In the genomic region with DNA sequence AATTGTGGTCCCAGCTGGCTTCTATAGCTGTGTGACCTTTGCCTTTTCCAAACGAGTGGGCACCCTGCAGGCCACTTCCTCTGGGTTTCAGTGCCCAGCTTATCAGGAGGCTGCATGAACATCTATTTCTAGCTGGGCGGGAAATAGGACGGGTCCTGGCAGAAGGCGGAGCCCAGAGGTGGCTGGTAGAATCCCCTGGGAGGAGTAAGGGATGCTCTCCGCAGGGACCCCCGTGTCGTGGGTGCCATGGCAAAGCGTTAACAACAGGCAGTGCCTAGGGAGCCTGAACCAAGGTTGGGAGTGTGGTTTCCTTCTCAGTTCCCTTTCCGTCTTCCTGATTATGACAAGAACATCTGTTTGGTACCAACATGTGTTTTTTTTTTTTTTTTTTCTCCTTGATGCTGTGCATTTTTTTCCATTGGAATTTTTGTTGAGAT, we compare ENCODE assay signal across 23 cellular contexts. TPM values are rescaled to one million over a fixed set of nuclear protein-coding genes. Genes with fewer than 3 reads are reported as not detected.
DNase-seq lines count a peak whose midpoint lies in the region; ATAC-seq and TF ChIP-seq lines count a peak whose summit lies in the region.
"Had no signal": no experiment of that assay in that cellular context is flagged by ENCODE, and none has a peak within 500 bp of the region (broad histone marks: within the 10 kb centered on the region; RNA-seq: fewer than 3 reads in every experiment).

No MANE protein-coding gene starts in this region.

- H3K4me1 Mint-ChIP-seq in natural killer cell (peaks cover 63 to 64% of the 10 kb centered on the region in 2 donors), activated B cell treated with CpG ODN at 0.5 μM for 24 hours (peaks cover 92% of the 10 kb centered on the region)
- H3K4me1 Mint-ChIP-seq in natural killer cell treated with Interleukin-12 subunit alpha and Interleukin-12 subunit beta and Interleukin-15 and Interleukin-18, amount 100 ng/mL, for 72 hours (ENCODE audit: low read depth in 2 of 2), result peaks cover 56 to 60% of the 10 kb centered on the region in 2 donors
- H3K4me1 Mint-ChIP-seq: CD4-positive, CD25-positive, alpha-beta regulatory T cell had no signal

- no peaks in the 10 kb centered on the region for H3K9me2 ChIP-seq in MM.1S (replicated peaks; ENCODE audit: insufficient read depth, low read length)

- peak overlapping the region; percentile 57 for H3K4me2 ChIP-seq in MM.1S (ENCODE audit: low read depth, low read length)
- H3K4me2 ChIP-seq: A549, neural progenitor cell had no signal

- H3K9ac ChIP-seq in MM.1S (ENCODE audit: low read length), result peak overlapping the region; percentile 49
- H3K9ac ChIP-seq: neural progenitor cell had no signal

- peaks cover 39% of the 10 kb centered on the region for H3K79me2 ChIP-seq in MM.1S (ENCODE audit: low read length)

- H3K9me3 ChIP-seq in MM.1S (replicated peaks; ENCODE audit: insufficient read depth, low read length) (no peaks in the 10 kb centered on the region), gastrocnemius medialis (no peaks in the 10 kb centered on the region)
- H3K9me3 ChIP-seq: A549, gastroesophageal sphincter, thoracic aorta had no signal

- intact Hi-C loops in natural killer cell (cut with micrococcal nuclease), result loop anchor here (10.0 kb wide), 1 partner anchor 393 kb away; a partner anchor contains a TSS
- intact Hi-C loops in activated B cell treated with CpG ODN at 0.5 μM for 24 hours (cut with micrococcal nuclease), result loop anchor here (1.0 to 10.0 kb wide), 4 partner anchors 15 to 833 kb away; a partner anchor contains a TSS
- intact Hi-C loops in gastrocnemius medialis (cut with DNase I; ENCODE audit: low total_unique reads), result no loop called here

- POLR2A ChIA-PET in activated B cell treated with CpG ODN at 0.5 μM for 24 hours (lab: Charles Lee), result interaction anchor here (0.6 to 5.5 kb wide), 7 partner anchors 9 to 97 kb away, joined by 3 to 48 read pairs (median 11); no protein-coding TSS in a partner anchor

- H3K27me3 ChIP-seq in MM.1S (replicated peaks; ENCODE audit: insufficient read depth, low read length) (no peaks in the 10 kb centered on the region), gastrocnemius medialis (no peaks in the 10 kb centered on the region)
- H3K27me3 ChIP-seq: neural progenitor cell had no signal

- H2AFZ ChIP-seq in MM.1S (ENCODE audit: low read length), result no peak overlapping the region
- H2AFZ ChIP-seq: neural progenitor cell had no signal

- ATAC-seq in natural killer cell (no peak), activated B cell treated with CpG ODN at 0.5 μM for 24 hours (ENCODE audit: low read depth) (peak; percentile 37), gastrocnemius medialis (no peak), omental fat pad (ENCODE audit: low FRiP score) (no peak), HG02610 (IDR thresholded peaks at IDR 0.05; ENCODE audit: unreplicated experiment) (no peak)
- ATAC-seq in natural killer cell treated with Interleukin-12 subunit alpha and Interleukin-12 subunit beta and Interleukin-15 and Interleukin-18, amount 100 ng/mL, for 72 hours, result no peak
- ATAC-seq: A549, gastroesophageal sphincter, left colon had no signal

- no peaks in the 10 kb centered on the region for H3K36me3 Mint-ChIP-seq in natural killer cell
- no peaks in the 10 kb centered on the region for H3K36me3 Mint-ChIP-seq in natural killer cell treated with Interleukin-12 subunit alpha and Interleukin-12 subunit beta and Interleukin-15 and Interleukin-18, amount 100 ng/mL, for 72 hours
- H3K36me3 Mint-ChIP-seq in activated B cell treated with CpG ODN at 0.5 μM for 24 hours (ENCODE audit: low read depth), result peaks cover 30% of the 10 kb centered on the region
- H3K36me3 Mint-ChIP-seq: CD4-positive, CD25-positive, alpha-beta regulatory T cell; neural progenitor cell had no signal

- H3K4me1 ChIP-seq in MM.1S (ENCODE audit: low read length) (peaks cover 32% of the 10 kb centered on the region), gastrocnemius medialis (no peaks in the 10 kb centered on the region)
- H3K4me1 ChIP-seq: A549, gastroesophageal sphincter had no signal

- DNase-seq in natural killer cell (no peak), MM.1S (no peak), activated B cell treated with CpG ODN at 0.5 μM for 24 hours (no peak), gastrocnemius medialis (no peak), DMS114 treated with DMSO at 0.1 percent for 48 hours (lab: John Stamatoyannopoulos, UW; ENCODE audit: unreplicated experiment) (no peak), omental fat pad (ENCODE audit: low spot score) (no peak)
- DNase-seq in natural killer cell treated with Interleukin-12 subunit alpha and Interleukin-12 subunit beta and Interleukin-15 and Interleukin-18, amount 100 ng/mL, for 72 hours (ENCODE audit: low spot score), result no peak
- DNase-seq: activated CD8-positive, alpha-beta memory T cell treated with anti-CD3 and anti-CD28 coated beads for 24 hours; CD4-positive, CD25-positive, alpha-beta regulatory T cell; DMS79; left colon; midbrain; NCI-H187 treated with DMSO at 0.1 percent for 48 hours; NCI-H446 treated with DMSO at 0.1 percent for 48 hours; SIG-M5; stimulated activated CD4-positive, alpha-beta T cell treated with anti-CD3 and anti-CD28 coated beads, Interleukin-12 subunit alpha, Interleukin-12 subunit beta, amount 100 ng/mL, for 4 hours had no signal

- H3K27ac ChIP-seq in MM.1S (ENCODE audit: low read length) (peak overlapping the region; percentile 79), gastrocnemius medialis (no peak overlapping the region)
- H3K27ac ChIP-seq: A549, gastroesophageal sphincter, neural progenitor cell, thoracic aorta had no signal

- H3K9me3 Mint-ChIP-seq in natural killer cell (no peaks in the 10 kb centered on the region), activated B cell treated with CpG ODN at 0.5 μM for 24 hours (no peaks in the 10 kb centered on the region)
- no peaks in the 10 kb centered on the region for H3K9me3 Mint-ChIP-seq in natural killer cell treated with Interleukin-12 subunit alpha and Interleukin-12 subunit beta and Interleukin-15 and Interleukin-18, amount 100 ng/mL, for 72 hours
- H3K9me3 Mint-ChIP-seq: activated T-helper 2 cell treated with anti-CD3 and anti-CD28 coated beads, Interferon-gamma antibody, Interleukin-2, Interleukin-4, amounts not matched to agents 10 μg/mL and 5 μg/mL and 100 μg/mL, durations not matched to agents 14 hours and 24 hours and 36 hours; CD4-positive, CD25-positive, alpha-beta regulatory T cell; neural progenitor cell; T-helper 2 cell treated with Interferon-gamma antibody and Interleukin-4, amounts not matched to agents 5 μg/mL and 100 μg/mL, for 36 hours had no signal

- no peaks in the 10 kb centered on the region for H4K20me1 ChIP-seq in MM.1S (ENCODE audit: insufficient read depth, low read length)

- H3K27ac Mint-ChIP-seq in natural killer cell, result peak overlapping the region; percentile 96 to 98
- peak overlapping the region in 1 of 2 donors; percentile 71 for H3K27ac Mint-ChIP-seq in natural killer cell treated with Interleukin-12 subunit alpha and Interleukin-12 subunit beta and Interleukin-15 and Interleukin-18, amount 100 ng/mL, for 72 hours
- H3K27ac Mint-ChIP-seq in activated B cell treated with CpG ODN at 0.5 μM for 24 hours, result peak overlapping the region; percentile 93
- H3K27ac Mint-ChIP-seq: activated T-helper 2 cell treated with anti-CD3 and anti-CD28 coated beads, Interferon-gamma antibody, Interleukin-2, Interleukin-4, amounts not matched to agents 10 μg/mL and 5 μg/mL and 100 μg/mL, durations not matched to agents 14 hours and 24 hours and 36 hours; CD4-positive, CD25-positive, alpha-beta regulatory T cell; T-helper 2 cell treated with Interferon-gamma antibody and Interleukin-4, amounts not matched to agents 5 μg/mL and 100 μg/mL, for 36 hours had no signal

- no peak for TF ChIP-seq CTCF in natural killer cell (IDR thresholded peaks at IDR 0.05)
- TF ChIP-seq CTCF in MM.1S (IDR thresholded peaks at IDR 0.05; ENCODE audit: low read length), result no peak
- no peak for TF ChIP-seq CTCF in activated B cell treated with CpG ODN at 0.5 μM for 24 hours (IDR thresholded peaks at IDR 0.05)
- no peak for TF ChIP-seq CTCF in gastrocnemius medialis (IDR thresholded peaks at IDR 0.05 in 4 of 5, conservative IDR thresholded peaks at IDR 0.05 in 1 of 5)
- TF ChIP-seq CTCF in omental fat pad (IDR thresholded peaks at IDR 0.05), result no peak

- no peak for TF ChIP-seq POLR2A in gastrocnemius medialis (IDR thresholded peaks at IDR 0.05)

- peak overlapping the region; percentile 47 for H3K4me3 Mint-ChIP-seq in natural killer cell
- H3K4me3 Mint-ChIP-seq in natural killer cell treated with Interleukin-12 subunit alpha and Interleukin-12 subunit beta and Interleukin-15 and Interleukin-18, amount 100 ng/mL, for 72 hours, result no peak overlapping the region
- peak overlapping the region; percentile 75 for H3K4me3 Mint-ChIP-seq in activated B cell treated with CpG ODN at 0.5 μM for 24 hours
- H3K4me3 Mint-ChIP-seq: CD4-positive, CD25-positive, alpha-beta regulatory T cell; neural progenitor cell; T-helper 2 cell treated with Interferon-gamma antibody and Interleukin-4, amounts not matched to agents 5 μg/mL and 100 μg/mL, for 36 hours had no signal

- H3K4me3 ChIP-seq in MM.1S (ENCODE audit: low read length), result no peak overlapping the region
- H3K4me3 ChIP-seq in gastrocnemius medialis, result no peak overlapping the region
- H3K4me3 ChIP-seq: A549, gastroesophageal sphincter, neural progenitor cell, thoracic aorta had no signal

- CTCF ChIA-PET in activated B cell treated with CpG ODN at 0.5 μM for 24 hours (lab: Charles Lee), result interaction anchor here (0.9 kb wide), 1 partner anchor 39 kb away, joined by 3 read pairs; no protein-coding TSS in a partner anchor

- no peaks in the 10 kb centered on the region for H3K27me3 Mint-ChIP-seq in natural killer cell (ENCODE audit: low read depth in 2 of 2)
- no peaks in the 10 kb centered on the region for H3K27me3 Mint-ChIP-seq in natural killer cell treated with Interleukin-12 subunit alpha and Interleukin-12 subunit beta and Interleukin-15 and Interleukin-18, amount 100 ng/mL, for 72 hours
- H3K27me3 Mint-ChIP-seq in activated B cell treated with CpG ODN at 0.5 μM for 24 hours, result no peaks in the 10 kb centered on the region

- in situ Hi-C loops in gastrocnemius medialis (cut with MboI; ENCODE audit: low sequenced_read_pairs in 4 of 4), result no loop called here

- H3K36me3 ChIP-seq in MM.1S (replicated peaks; ENCODE audit: insufficient read depth, low read length) (no peaks in the 10 kb centered on the region), gastrocnemius medialis (no peaks in the 10 kb centered on the region)
- H3K36me3 ChIP-seq: gastroesophageal sphincter, neural progenitor cell, thoracic aorta had no signal

- H3F3A ChIP-seq in MM.1S (ENCODE audit: insufficient read depth, low read length), result peaks cover 8% of the 10 kb centered on the region; the same call in 1 of the 2 replicates

RNA-seq across cellular contexts. Expression of a gene that starts 58.2 kb away (rescaled TPM):
- total RNA-seq in natural killer cell (100 to 1,000 TPM; 250 to 298 (median 285) TPM), activated B cell treated with CpG ODN at 0.5 μM for 24 hours (449 and 525 TPM in 2 replicates), gastrocnemius medialis (1 to 10 TPM; 1.8 to 3.0 (median 2.1) TPM), omental fat pad (10 to 100 TPM in 3 of 4 donors, 1 to 10 TPM in 1; 8.3 to 59.6 (median 19.9) TPM)
- 100 to 1,000 TPM in 1 of 2 donors, 10 to 100 TPM in 1; 73.4 to 101 TPM for total RNA-seq in natural killer cell treated with Interleukin-12 subunit alpha and Interleukin-12 subunit beta and Interleukin-15 and Interleukin-18, amount 100 ng/mL, for 72 hours
